In the genomic region with DNA sequence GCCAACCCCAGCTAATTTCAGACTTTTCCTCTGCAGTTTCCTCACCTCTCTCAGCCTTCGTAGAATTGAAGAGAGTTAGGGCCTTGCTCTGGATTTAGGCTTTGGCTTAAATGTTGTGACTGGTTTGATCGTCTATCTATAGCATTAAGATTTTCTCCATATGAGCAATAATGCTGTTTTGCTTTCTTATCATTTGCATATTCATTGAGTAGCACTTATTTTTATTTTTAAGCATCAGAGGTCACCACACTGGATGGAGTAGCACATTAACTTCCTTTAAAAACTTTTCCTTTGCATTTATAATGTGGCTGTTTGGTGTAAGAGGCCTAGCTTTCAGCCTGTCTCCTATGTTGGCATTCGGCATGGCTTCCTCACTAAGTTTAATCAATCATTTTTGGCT, we compare ENCODE assay signal across 2 cellular contexts.
TF ChIP-seq lines count a peak whose summit lies in the region.

No MANE protein-coding gene starts in this region.

TF ChIP-seq in GM12891, 5 proteins besides CTCF, POLR2A, EP300 and RAD21:
- TF ChIP-seq POU2F2 (IDR thresholded peaks at IDR 0.05; ENCODE audit: low read depth, low read length) (peak; percentile 85), SPI1 (IDR thresholded peaks at IDR 0.05; ENCODE audit: low read depth, low read length) (no peak)

TF ChIP-seq in GM12878, 131 proteins besides CTCF, POLR2A, EP300 and RAD21:
- no peak for TF ChIP-seq RUNX3 (IDR thresholded peaks at IDR 0.05; ENCODE audit: low read length)
- TF ChIP-seq ASH2L (IDR thresholded peaks at IDR 0.05; ENCODE audit: borderline replicate concordance, low read depth), result no peak
- TF ChIP-seq, protein P1, sequence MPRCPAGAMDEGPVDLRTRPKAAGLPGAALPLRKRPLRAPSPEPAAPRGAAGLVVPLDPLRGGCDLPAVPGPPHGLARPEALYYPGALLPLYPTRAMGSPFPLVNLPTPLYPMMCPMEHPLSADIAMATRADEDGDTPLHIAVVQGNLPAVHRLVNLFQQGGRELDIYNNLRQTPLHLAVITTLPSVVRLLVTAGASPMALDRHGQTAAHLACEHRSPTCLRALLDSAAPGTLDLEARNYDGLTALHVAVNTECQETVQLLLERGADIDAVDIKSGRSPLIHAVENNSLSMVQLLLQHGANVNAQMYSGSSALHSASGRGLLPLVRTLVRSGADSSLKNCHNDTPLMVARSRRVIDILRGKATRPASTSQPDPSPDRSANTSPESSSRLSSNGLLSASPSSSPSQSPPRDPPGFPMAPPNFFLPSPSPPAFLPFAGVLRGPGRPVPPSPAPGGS (IDR thresholded peaks at IDR 0.05; ENCODE audit: borderline replicate concordance, insufficient read depth, low read depth, low read length, poor library complexity, severe bottlenecking), result no peak
- TF ChIP-seq MEF2A (IDR thresholded peaks at IDR 0.05; ENCODE audit: insufficient read depth, low read depth, low read length), result 0 out of 2 replicates have a peak, but pooled peaks have one; percentile 45
- TF ChIP-seq SRF (IDR thresholded peaks at IDR 0.05; ENCODE audit: low read depth in 2 of 2, low read length in 2 of 2), result no peak
- TF ChIP-seq, protein P2, sequence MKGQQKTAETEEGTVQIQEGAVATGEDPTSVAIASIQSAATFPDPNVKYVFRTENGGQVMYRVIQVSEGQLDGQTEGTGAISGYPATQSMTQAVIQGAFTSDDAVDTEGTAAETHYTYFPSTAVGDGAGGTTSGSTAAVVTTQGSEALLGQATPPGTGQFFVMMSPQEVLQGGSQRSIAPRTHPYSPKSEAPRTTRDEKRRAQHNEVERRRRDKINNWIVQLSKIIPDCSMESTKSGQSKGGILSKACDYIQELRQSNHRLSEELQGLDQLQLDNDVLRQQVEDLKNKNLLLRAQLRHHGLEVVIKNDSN (IDR thresholded peaks at IDR 0.05; ENCODE audit: borderline replicate concordance, extremely low read length, insufficient read depth, low read depth, low read length), result no peak
- TF ChIP-seq ZNF207 (IDR thresholded peaks at IDR 0.05; ENCODE audit: borderline replicate concordance), result no peak
- TF ChIP-seq, protein P3, sequence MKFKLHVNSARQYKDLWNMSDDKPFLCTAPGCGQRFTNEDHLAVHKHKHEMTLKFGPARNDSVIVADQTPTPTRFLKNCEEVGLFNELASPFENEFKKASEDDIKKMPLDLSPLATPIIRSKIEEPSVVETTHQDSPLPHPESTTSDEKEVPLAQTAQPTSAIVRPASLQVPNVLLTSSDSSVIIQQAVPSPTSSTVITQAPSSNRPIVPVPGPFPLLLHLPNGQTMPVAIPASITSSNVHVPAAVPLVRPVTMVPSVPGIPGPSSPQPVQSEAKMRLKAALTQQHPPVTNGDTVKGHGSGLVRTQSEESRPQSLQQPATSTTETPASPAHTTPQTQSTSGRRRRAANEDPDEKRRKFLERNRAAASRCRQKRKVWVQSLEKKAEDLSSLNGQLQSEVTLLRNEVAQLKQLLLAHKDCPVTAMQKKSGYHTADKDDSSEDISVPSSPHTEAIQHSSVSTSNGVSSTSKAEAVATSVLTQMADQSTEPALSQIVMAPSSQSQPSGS (IDR thresholded peaks at IDR 0.05; ENCODE audit: low read length), result no peak
- TF ChIP-seq POU2F2 (IDR thresholded peaks at IDR 0.05; ENCODE audit: borderline replicate concordance, low read depth, low read length), result peak; percentile 94
- TF ChIP-seq SREBF2 (IDR thresholded peaks at IDR 0.05; ENCODE audit: low read length), result no peak
- no peak for TF ChIP-seq KLF5 (IDR thresholded peaks at IDR 0.05; ENCODE audit: partially characterized antibody)
- TF ChIP-seq SPI1 (IDR thresholded peaks at IDR 0.05; ENCODE audit: borderline replicate concordance, insufficient read depth, low read depth, low read length), result no peak
